In the genomic region with DNA sequence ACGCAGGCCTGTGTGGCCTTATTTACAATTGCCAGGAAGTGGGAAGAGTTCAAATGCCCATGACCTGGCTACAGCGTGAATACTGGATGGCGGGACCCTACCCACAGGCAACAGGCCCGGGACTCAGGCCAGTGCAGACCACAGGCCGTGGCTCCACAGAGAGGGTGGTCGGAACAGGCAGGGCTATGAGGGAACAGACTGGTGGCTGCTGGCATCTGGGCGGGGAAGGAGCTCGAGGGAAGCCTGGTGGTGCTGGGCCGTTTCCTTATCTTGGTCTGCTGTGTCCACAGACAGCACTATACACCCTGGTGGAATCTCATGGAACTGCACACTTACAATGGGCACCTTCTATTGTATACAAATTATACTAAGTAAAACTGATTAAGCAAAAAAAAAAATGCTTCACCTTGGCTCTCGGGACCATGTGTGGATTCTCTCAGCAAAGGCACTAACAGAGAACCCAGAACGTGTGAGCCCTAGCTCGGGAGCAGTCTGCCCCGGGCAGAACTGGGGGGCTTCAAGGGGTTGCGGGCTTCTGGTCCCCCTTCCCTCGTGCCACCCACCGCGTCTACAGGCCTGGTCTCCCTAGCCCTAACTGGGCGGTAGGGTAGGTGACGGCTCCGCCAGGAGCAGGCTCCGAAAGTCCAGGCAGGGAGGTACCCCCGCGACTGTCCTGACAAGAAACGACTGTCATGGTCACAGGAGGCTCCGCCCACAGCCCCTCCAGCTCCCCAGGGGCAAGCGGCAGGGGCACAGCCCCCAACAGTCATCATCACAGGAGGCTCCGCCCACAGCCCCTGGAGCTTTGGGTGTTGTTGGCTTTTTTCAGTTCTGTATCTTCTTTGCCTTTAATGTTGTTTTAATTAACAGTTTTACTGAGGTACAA, we compare ENCODE assay signal across 8 cellular contexts. TPM values are rescaled to one million over a fixed set of nuclear protein-coding genes. Genes with fewer than 3 reads are reported as not detected.
DNase-seq lines count a peak whose midpoint lies in the region; ATAC-seq, FAIRE-seq and TF ChIP-seq lines count a peak whose summit lies in the region.

No MANE protein-coding gene starts in this region.

- POLR2A ChIA-PET in CD8-positive, alpha-beta T cell (lab: Charles Lee), result no interaction called here

- no peaks in the 10 kb centered on the region for H4K20me1 ChIP-seq in keratinocyte (ENCODE audit: control insufficient read depth, extremely low read depth, insufficient read depth, low read length)

- H3K27ac ChIP-seq in CD8-positive, alpha-beta T cell (ENCODE audit: low read depth, low read length), result no peak overlapping the region
- H3K27ac ChIP-seq in brain microvascular endothelial cell, result no peak overlapping the region
- no peak overlapping the region for H3K27ac ChIP-seq in keratinocyte (ENCODE audit: control insufficient read depth, insufficient read depth, low read length)

- CTCF ChIA-PET in CD8-positive, alpha-beta T cell (lab: Charles Lee), result interaction anchor here (0.7 kb wide), 1 partner anchor 11 kb away, joined by 3 read pairs; no protein-coding TSS in a partner anchor

- FAIRE-seq in keratinocyte (lab: Jason Lieb, UNC), result peak; percentile 43

- H3K4me3 Mint-ChIP-seq in CD8-positive, alpha-beta T cell, result no peak overlapping the region

- dilution Hi-C loops in keratinocyte (cut with MboI; ENCODE audit: extremely low pct_ligation_motif_present, low sequenced_read_pairs), result no loop called here

- intact Hi-C loops in CD8-positive, alpha-beta T cell (cut with DNase I, micrococcal nuclease), result no loop called here

- no peak overlapping the region for H3K4me3 ChIP-seq in CD8-positive, alpha-beta T cell (ENCODE audit: low read depth, low read length)
- H3K4me3 ChIP-seq in NT2/D1 (ENCODE audit: insufficient read length, low read depth), result no peak overlapping the region
- H3K4me3 ChIP-seq in brain microvascular endothelial cell (ENCODE audit: low read depth, low read length), result no peak overlapping the region
- H3K4me3 ChIP-seq in keratinocyte (ENCODE audit: control insufficient read depth in 2 of 3, extremely low read depth in 1 of 3, insufficient read depth in 2 of 3, low read depth in 1 of 3, low read length in 3 of 3), result no peak overlapping the region

- peak in 1 of 7 experiments; percentile 18 for DNase-seq in CD8-positive, alpha-beta T cell
- DNase-seq in GM19238 (ENCODE audit: insufficient read length, low spot score), result peak; percentile 58
- peak; percentile 28 for DNase-seq in NT2/D1 (ENCODE audit: low read depth, low spot score)
- DNase-seq in brain microvascular endothelial cell, result peak; percentile 84
- DNase-seq in keratinocyte (ENCODE audit: low read depth, low spot score), result no peak
- DNase-seq in stromal cell of bone marrow (ENCODE audit: low read depth), result peak; percentile 46
- DNase-seq in DMS79 (lab: John Stamatoyannopoulos, UW), result no peak

- H3K27me3 ChIP-seq in CD8-positive, alpha-beta T cell (ENCODE audit: insufficient read depth, low read length), result no peaks in the 10 kb centered on the region
- no peaks in the 10 kb centered on the region for H3K27me3 ChIP-seq in NT2/D1 (ENCODE audit: insufficient read depth, insufficient read length)
- no peaks in the 10 kb centered on the region for H3K27me3 ChIP-seq in brain microvascular endothelial cell (replicated peaks)
- H3K27me3 ChIP-seq in keratinocyte (ENCODE audit: control insufficient read depth, extremely low read depth, insufficient read depth, low read length), result no peaks in the 10 kb centered on the region

- H3K9me1 ChIP-seq in keratinocyte (ENCODE audit: control insufficient read depth, extremely low read depth, insufficient read depth, low read length), result no peaks in the 10 kb centered on the region

- no peaks in the 10 kb centered on the region for H3K36me3 ChIP-seq in CD8-positive, alpha-beta T cell (ENCODE audit: insufficient read depth, low read length)
- H3K36me3 ChIP-seq in NT2/D1 (ENCODE audit: insufficient read depth, insufficient read length, low read length), result peaks cover 52% of the 10 kb centered on the region
- H3K36me3 ChIP-seq in brain microvascular endothelial cell (replicated peaks), result no peaks in the 10 kb centered on the region
- H3K36me3 ChIP-seq in keratinocyte (ENCODE audit: control insufficient read depth in 2 of 2, extremely low read depth in 1 of 2, insufficient read depth in 2 of 2, low read length in 2 of 2), result no peaks in the 10 kb centered on the region

- H3K79me2 ChIP-seq in keratinocyte (ENCODE audit: control insufficient read depth, insufficient read depth, low read length), result no peaks in the 10 kb centered on the region

- no peaks in the 10 kb centered on the region for H3K4me1 ChIP-seq in CD8-positive, alpha-beta T cell (ENCODE audit: insufficient read depth, low read length)
- H3K4me1 ChIP-seq in NT2/D1 (ENCODE audit: insufficient read depth, insufficient read length) (peaks cover 11% of the 10 kb centered on the region), keratinocyte (ENCODE audit: control insufficient read depth, extremely low read depth, insufficient read depth, low read length) (no peaks in the 10 kb centered on the region)

- in situ Hi-C loops in brain microvascular endothelial cell (cut with HindIII; ENCODE audit: low pct_ligation_motif_present, low sequenced_read_pairs), result no loop called here

- H3K36me3 Mint-ChIP-seq in CD8-positive, alpha-beta T cell, result peaks cover 7% of the 10 kb centered on the region

- no peaks in the 10 kb centered on the region for H3K9me3 Mint-ChIP-seq in CD8-positive, alpha-beta T cell

- no peaks in the 10 kb centered on the region for H3K9me3 ChIP-seq in CD8-positive, alpha-beta T cell (ENCODE audit: low read length)
- H3K9me3 ChIP-seq in NT2/D1 (ENCODE audit: insufficient read depth, low read length), result no peaks in the 10 kb centered on the region
- no peaks in the 10 kb centered on the region for H3K9me3 ChIP-seq in keratinocyte (ENCODE audit: control insufficient read depth, low read depth, low read length)

- H3K27ac Mint-ChIP-seq in CD8-positive, alpha-beta T cell, result no peak overlapping the region

- no peak overlapping the region for H3K4me2 ChIP-seq in keratinocyte (ENCODE audit: control insufficient read depth, extremely low read depth, insufficient read depth, low read depth, low read length)

- H3K27me3 Mint-ChIP-seq in CD8-positive, alpha-beta T cell (ENCODE audit: low read depth), result no peaks in the 10 kb centered on the region

- peak overlapping the region; percentile 15 for H3K9ac ChIP-seq in NT2/D1 (ENCODE audit: insufficient read length, low read depth)
- H3K9ac ChIP-seq in keratinocyte (ENCODE audit: control insufficient read depth, extremely low read depth, insufficient read depth, low read length), result no peak overlapping the region

- TF ChIP-seq CTCF in CD8-positive, alpha-beta T cell (IDR thresholded peaks at IDR 0.05), result no peak
- TF ChIP-seq CTCF in brain microvascular endothelial cell (IDR thresholded peaks at IDR 0.05; ENCODE audit: low read depth, low read length, missing control alignments), result peak; percentile 75
- TF ChIP-seq CTCF in keratinocyte (optimal IDR thresholded peaks at IDR 0.05 in 1 of 3, IDR thresholded peaks at IDR 0.05 in 1 of 3, conservative IDR thresholded peaks at IDR 0.05 in 1 of 3; ENCODE audit: extremely low read depth in 1 of 3, insufficient read depth in 2 of 3, low read length in 3 of 3), result peak; percentile 60 to 61 (median 61)

- peak; percentile 65 for ATAC-seq in CD8-positive, alpha-beta T cell
- no peak for ATAC-seq in GM18498 (IDR thresholded peaks at IDR 0.05; ENCODE audit: unreplicated experiment)

- no peaks in the 10 kb centered on the region for H3K4me1 Mint-ChIP-seq in CD8-positive, alpha-beta T cell (ENCODE audit: low read depth)

- no peak overlapping the region for H2AFZ ChIP-seq in keratinocyte (ENCODE audit: control insufficient read depth, low read length)

RNA-seq across cellular contexts. Expression of a gene that starts 21.8 kb away (rescaled TPM):
- total RNA-seq in CD8-positive, alpha-beta T cell, result 10 to 100 TPM in 1 of 2 experiments, 1 to 10 TPM in 1; 8.5 to 10.3 TPM
- polyA plus RNA-seq in keratinocyte, result 2.6 to 3.0 TPM (median 2.7 TPM) in 3 replicates
- polyA plus RNA-seq in keratinocyte (2011; ENCODE audit: low read depth), result 4.5 TPM
- 0.57 and 3.6 TPM in 2 replicates for polyA plus RNA-seq in keratinocyte (2011; cell fraction: cytosol; rRNA removed)
- 6.7 and 9.0 TPM in 2 replicates for polyA plus RNA-seq in keratinocyte (2011; cell fraction: nucleus; rRNA removed)
- 2.2 and 5.1 TPM in 2 replicates for polyA plus RNA-seq in keratinocyte (2012; ENCODE audit: low replicate concordance)
- 1.3 to 7.9 TPM (median 1.5 TPM) in 3 replicates for polyA minus RNA-seq in keratinocyte
- 3.3 TPM for polyA minus RNA-seq in keratinocyte (2011; cell fraction: cytosol; rRNA and poly(A)+ RNA removed)
- polyA minus RNA-seq in keratinocyte (2011; cell fraction: nucleus; rRNA and poly(A)+ RNA removed), result 2.5 and 4.3 TPM in 2 replicates

RNA-seq across cellular contexts. Expression of a gene that starts 34.9 kb away (rescaled TPM):
- under 1 TPM; 0.30 to 0.72 TPM for total RNA-seq in CD8-positive, alpha-beta T cell
- polyA plus RNA-seq in keratinocyte, result 0.16 to 0.54 TPM (median 0.40 TPM) in 3 replicates
- polyA plus RNA-seq in keratinocyte (2011; ENCODE audit: low read depth), result not detected
- polyA plus RNA-seq in keratinocyte (2011; cell fraction: cytosol; rRNA removed), result 0.13 and 0.43 TPM in 2 replicates
- 0.31 and 0.40 TPM in 2 replicates for polyA plus RNA-seq in keratinocyte (2011; cell fraction: nucleus; rRNA removed)
- 0.44 and 0.45 TPM in 2 replicates for polyA plus RNA-seq in keratinocyte (2012; ENCODE audit: low replicate concordance)
- polyA minus RNA-seq in keratinocyte, result 0.10 to 0.26 TPM in 2 of 3 replicates, not detected in the other
- 6.1 TPM for polyA minus RNA-seq in keratinocyte (2011; cell fraction: cytosol; rRNA and poly(A)+ RNA removed)
- 0.54 and 0.95 TPM in 2 replicates for polyA minus RNA-seq in keratinocyte (2011; cell fraction: nucleus; rRNA and poly(A)+ RNA removed)

RNA-seq across cellular contexts. Expression of a gene that starts 35.6 kb away (rescaled TPM):
- not detected for total RNA-seq in CD8-positive, alpha-beta T cell
- polyA plus RNA-seq in keratinocyte, result not detected in 3 replicates
- polyA plus RNA-seq in keratinocyte (2011; ENCODE audit: low read depth), result not detected
- not detected in 2 replicates for polyA plus RNA-seq in keratinocyte (2011; cell fraction: cytosol; rRNA removed)
- polyA plus RNA-seq in keratinocyte (2011; cell fraction: nucleus; rRNA removed), result not detected in 2 replicates
- polyA plus RNA-seq in keratinocyte (2012; ENCODE audit: low replicate concordance), result not detected in 2 replicates
- polyA minus RNA-seq in keratinocyte, result not detected in 3 replicates
- polyA minus RNA-seq in keratinocyte (2011; cell fraction: cytosol; rRNA and poly(A)+ RNA removed), result not detected
- polyA minus RNA-seq in keratinocyte (2011; cell fraction: nucleus; rRNA and poly(A)+ RNA removed), result not detected in 2 replicates

RNA-seq across cellular contexts. Expression of a gene that starts 37.9 kb away (rescaled TPM):
- 10 to 100 TPM; 81.4 to 88.8 TPM for total RNA-seq in CD8-positive, alpha-beta T cell
- polyA plus RNA-seq in keratinocyte, result 7.1 to 11.5 TPM (median 8.8 TPM) in 3 replicates
- polyA plus RNA-seq in keratinocyte (2011; ENCODE audit: low read depth), result 4.3 TPM
- polyA plus RNA-seq in keratinocyte (2011; cell fraction: cytosol; rRNA removed), result 2.7 and 5.9 TPM in 2 replicates
- polyA plus RNA-seq in keratinocyte (2011; cell fraction: nucleus; rRNA removed), result 60.1 and 68.9 TPM in 2 replicates
- polyA plus RNA-seq in keratinocyte (2012; ENCODE audit: low replicate concordance), result 7.4 and 13.0 TPM in 2 replicates
- polyA minus RNA-seq in keratinocyte, result 5.5 to 8.6 TPM (median 7.7 TPM) in 3 replicates
- 8.2 TPM for polyA minus RNA-seq in keratinocyte (2011; cell fraction: cytosol; rRNA and poly(A)+ RNA removed)
- 18.8 and 20.6 TPM in 2 replicates for polyA minus RNA-seq in keratinocyte (2011; cell fraction: nucleus; rRNA and poly(A)+ RNA removed)

RNA-seq across cellular contexts. Expression of a gene that starts 38.2 kb away (rescaled TPM):
- total RNA-seq in CD8-positive, alpha-beta T cell, result 10 to 100 TPM; 40.6 to 50.9 TPM
- polyA plus RNA-seq in keratinocyte, result 99.5 to 171 TPM (median 109 TPM) in 3 replicates
- 100 TPM for polyA plus RNA-seq in keratinocyte (2011; ENCODE audit: low read depth)
- 123 and 134 TPM in 2 replicates for polyA plus RNA-seq in keratinocyte (2011; cell fraction: cytosol; rRNA removed)
- 38.5 and 77.5 TPM in 2 replicates for polyA plus RNA-seq in keratinocyte (2011; cell fraction: nucleus; rRNA removed)
- polyA plus RNA-seq in keratinocyte (2012; ENCODE audit: low replicate concordance), result 96.5 and 141 TPM in 2 replicates
- polyA minus RNA-seq in keratinocyte, result 2.4 to 24.7 TPM (median 18.3 TPM) in 3 replicates
- 8.6 TPM for polyA minus RNA-seq in keratinocyte (2011; cell fraction: cytosol; rRNA and poly(A)+ RNA removed)
- polyA minus RNA-seq in keratinocyte (2011; cell fraction: nucleus; rRNA and poly(A)+ RNA removed), result 4.9 and 12.4 TPM in 2 replicates

Comparison
In these comparisons a context has a peak if more than half of its experiments do, and no peak if none do; other contexts are left out.
1. DNase-seq: peak in GM19238 (single experiment), NT2/D1 (single experiment), brain microvascular endothelial cell (single experiment) and stromal cell of bone marrow (single experiment); none in keratinocyte (single experiment) and DMS79 (single experiment).